16 cellular contexts compared by ENCODE assay signal in genomic region chr7:133794490-133794889, GRCh38.
DNase-seq lines count a peak whose midpoint lies in the region; ATAC-seq and TF ChIP-seq lines count a peak whose summit lies in the region.
"Had no signal": no experiment of that assay in that cellular context is flagged by ENCODE, and none has a peak within 500 bp of the region (broad histone marks: within the 10 kb centered on the region; RNA-seq: fewer than 3 reads in every experiment).

No MANE protein-coding gene starts in this region.

- peak in 2 of 3 experiments; percentile 50 to 88 for DNase-seq in NCI-H1417 (lab: John Stamatoyannopoulos, UW)
- DNase-seq in NCI-H1417 treated with DMSO at 0.1 percent for 48 hours (lab: John Stamatoyannopoulos, UW), result no peak
- DNase-seq in NCI-H446 treated with DMSO at 0.1 percent for 48 hours (lab: John Stamatoyannopoulos, UW), result peak; percentile 10
- peak; percentile 3 for DNase-seq in glomerular visceral epithelial cell (ENCODE audit: extremely low spot score)
- DNase-seq: activated CD4-positive, alpha-beta T cell treated with anti-CD3 and anti-CD28 coated beads for 4 hours; activated T-cell treated with anti-CD3 and anti-CD28 coated beads for 4 hours; CD4-positive, alpha-beta memory T cell; effector CD8-positive, alpha-beta T cell; foreskin melanocyte; stimulated activated CD4-positive, alpha-beta T cell treated with anti-CD3 and anti-CD28 coated beads, Interleukin-2, amount 100 ng/mL, for 24 hours; testis had no signal

- no peak overlapping the region for H3K4me3 ChIP-seq in HEK293 (ENCODE audit: low read depth, low read length)
- H3K4me3 ChIP-seq: lung, testis had no signal

- H3K36me3 ChIP-seq in HEK293 (ENCODE audit: control insufficient read depth in 2 of 2, insufficient read depth in 1 of 2, low read length in 2 of 2), result no peaks in the 10 kb centered on the region

- CTCF ChIA-PET in HEK293 (lab: Yijun Ruan, JAX), result no interaction called here

- TF ChIP-seq CTCF in HEK293 (tag by site-specific recombination; IDR thresholded peaks at IDR 0.05), result no peak

- ATAC-seq in GM21423 (IDR thresholded peaks at IDR 0.05; ENCODE audit: unreplicated experiment), result no peak
- no peak for ATAC-seq in GM21737 (IDR thresholded peaks at IDR 0.05; ENCODE audit: unreplicated experiment)
- ATAC-seq in GM19324 (IDR thresholded peaks at IDR 0.05; ENCODE audit: low FRiP score, unreplicated experiment), result no peak

- POLR2A ChIA-PET in HEK293 (lab: Yijun Ruan, JAX), result no interaction called here

- H3K27ac ChIP-seq in HEK293 (ENCODE audit: extremely low read depth, low read depth, low read length), result no peak overlapping the region
- H3K27ac ChIP-seq: testis had no signal

- no peaks in the 10 kb centered on the region for H3K4me1 ChIP-seq in HEK293 (ENCODE audit: control insufficient read depth, insufficient read depth, low read length)
- H3K4me1 ChIP-seq: testis had no signal

- H3K9me3 ChIP-seq in HEK293 (ENCODE audit: control insufficient read depth, insufficient read depth, low read depth, low read length), result no peaks in the 10 kb centered on the region
- H3K9me3 ChIP-seq: testis had no signal

TF ChIP-seq in HEK293, 187 proteins besides CTCF, POLR2A, EP300 and RAD21:
- TF ChIP-seq OSR2 (tag by site-specific recombination; IDR thresholded peaks at IDR 0.05) (peak; percentile 34; the same call in 1 of the 2 replicates), ZNF211 (tag by site-specific recombination; IDR thresholded peaks at IDR 0.05; ENCODE audit: low read depth) (no peak)
